In the genomic region with DNA sequence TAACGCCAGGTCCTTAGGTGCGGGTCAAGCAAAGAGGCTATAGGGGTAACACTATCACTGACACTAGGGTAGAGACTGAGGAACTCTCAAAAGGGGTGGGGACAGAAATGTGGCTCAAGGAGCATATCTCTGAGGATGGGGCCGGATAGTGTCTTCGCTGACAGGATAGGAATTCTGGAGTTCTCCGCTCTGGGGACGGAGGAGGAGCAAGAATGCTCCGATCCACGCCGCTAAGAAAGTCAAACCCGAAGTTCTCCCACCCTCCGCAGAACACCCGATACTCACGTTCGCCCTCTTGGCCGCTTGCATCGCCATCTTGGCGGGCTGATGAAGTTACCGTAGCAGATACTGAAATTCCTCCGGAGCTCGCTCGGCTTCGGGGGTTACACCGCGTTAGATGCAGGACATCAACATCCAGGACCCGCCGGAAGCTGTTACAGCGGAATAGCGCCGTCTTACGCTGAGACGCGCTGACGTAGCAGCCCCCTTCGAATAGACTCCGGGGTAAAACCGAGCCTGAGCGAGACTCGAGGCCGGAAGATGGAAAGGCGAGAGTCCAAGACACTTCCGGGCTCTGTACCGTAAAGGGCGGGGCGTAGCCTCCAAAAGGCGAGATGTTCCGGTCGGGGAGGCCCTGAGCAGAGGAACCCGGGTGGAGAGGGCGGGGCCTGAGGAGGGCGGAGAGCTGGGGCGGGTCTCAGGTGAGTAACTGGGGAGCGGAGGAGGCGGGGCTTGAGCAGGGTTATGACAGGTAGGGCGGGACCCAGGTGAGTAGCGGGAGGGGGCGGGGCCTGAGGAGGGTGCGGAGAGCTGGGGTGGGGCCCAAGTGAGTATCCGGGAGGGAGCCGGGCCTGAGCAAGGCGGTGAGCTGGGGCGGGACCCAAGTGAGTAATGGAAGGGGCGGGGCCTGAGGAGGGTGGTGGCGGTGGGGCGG, we compare ENCODE assay signal across 8 cellular contexts. TPM values are rescaled to one million over a fixed set of nuclear protein-coding genes. Genes with fewer than 3 reads are reported as not detected.
DNase-seq lines count a peak whose midpoint lies in the region; ATAC-seq, FAIRE-seq and TF ChIP-seq lines count a peak whose summit lies in the region.

A gene with protein sequence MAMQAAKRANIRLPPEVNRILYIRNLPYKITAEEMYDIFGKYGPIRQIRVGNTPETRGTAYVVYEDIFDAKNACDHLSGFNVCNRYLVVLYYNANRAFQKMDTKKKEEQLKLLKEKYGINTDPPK (minus strand): TSS at position 412 of the 934 bp plus-strand sequence. CDS start 97 bp downstream, at position 315.

- H3K36me3 ChIP-seq in kidney (ENCODE audit: control insufficient read depth in 1 of 2, insufficient read depth in 2 of 2, low read length in 2 of 2): peaks cover 7 to 18% of the 10 kb centered on the region in 2 donors

- peak within 1 kb of the TSS; percentile 99 for H3K4me3 Mint-ChIP-seq in activated CD4-positive, alpha-beta T cell treated with anti-CD3 and anti-CD28 coated beads for 36 hours

- POLR2A ChIA-PET in activated CD4-positive, alpha-beta T cell treated with anti-CD3 and anti-CD28 coated beads for 36 hours (lab: Charles Lee): interaction anchor here (0.6 to 2.2 kb wide), 7 partner anchors 8 to 150 kb away, joined by 3 to 34 read pairs (median 5); a partner anchor contains a TSS

- H3K4me1 Mint-ChIP-seq in activated CD4-positive, alpha-beta T cell treated with anti-CD3 and anti-CD28 coated beads for 36 hours: peaks cover 43% of the 10 kb centered on the region

- intact Hi-C loops in activated CD4-positive, alpha-beta T cell treated with anti-CD3 and anti-CD28 coated beads for 36 hours (cut with DNase I, micrococcal nuclease): loop anchor here (1.0 to 10.0 kb wide), 13 partner anchors 8 to 1801 kb away; a partner anchor contains a TSS
- intact Hi-C loops in kidney (cut with DNase I): no loop called here

- peak within 1 kb of the TSS; percentile 87 to 97 for H3K27ac ChIP-seq in kidney (ENCODE audit: low read depth in 2 of 2, low read length in 2 of 2)

- no peaks in the 10 kb centered on the region for H3K9me3 Mint-ChIP-seq in activated CD4-positive, alpha-beta T cell treated with anti-CD3 and anti-CD28 coated beads for 36 hours (ENCODE audit: low read depth)

- H3K4me3 ChIP-seq in choroid plexus epithelial cell (ENCODE audit: low read depth, low read length) (peak within 1 kb of the TSS; percentile 78), kidney (ENCODE audit: low read length in 2 of 2) (peak within 1 kb of the TSS; percentile 94 to 100)

- FAIRE-seq in kidney (lab: Jason Lieb, UNC): peak; percentile 73

- CTCF ChIA-PET in activated CD4-positive, alpha-beta T cell treated with anti-CD3 and anti-CD28 coated beads for 36 hours (lab: Charles Lee): interaction anchor here (0.5 to 3.2 kb wide), 7 partner anchors 8 to 296 kb away, joined by 3 to 25 read pairs (median 6); a partner anchor contains a TSS

- H3K4me1 ChIP-seq in kidney (ENCODE audit: control insufficient read depth in 1 of 2, insufficient read depth in 1 of 2, low read depth in 1 of 2, low read length in 2 of 2): peaks cover 0 to 5% of the 10 kb centered on the region in 2 donors

- ATAC-seq in HG03442 (IDR thresholded peaks at IDR 0.05; ENCODE audit: unreplicated experiment): peak; percentile 95
- peak; percentile 91 for ATAC-seq in activated CD4-positive, alpha-beta T cell treated with anti-CD3 and anti-CD28 coated beads for 36 hours

- peak within 1 kb of the TSS; percentile 99 for H3K27ac Mint-ChIP-seq in activated CD4-positive, alpha-beta T cell treated with anti-CD3 and anti-CD28 coated beads for 36 hours

- TF ChIP-seq CTCF in choroid plexus epithelial cell (conservative IDR thresholded peaks at IDR 0.05; ENCODE audit: low read depth, low read length): no peak
- no peak for TF ChIP-seq CTCF in kidney (IDR thresholded peaks at IDR 0.05; ENCODE audit: borderline replicate concordance, extremely low read depth, insufficient read depth)

- no peaks in the 10 kb centered on the region for H3K27me3 Mint-ChIP-seq in activated CD4-positive, alpha-beta T cell treated with anti-CD3 and anti-CD28 coated beads for 36 hours

- no peaks in the 10 kb centered on the region for H3K9me3 ChIP-seq in kidney (ENCODE audit: control insufficient read depth in 1 of 2, low read length in 2 of 2)

- DNase-seq in Ammon's horn (ENCODE audit: low spot score): peak; percentile 99
- peak; percentile 89 for DNase-seq in GM19238 (ENCODE audit: insufficient read length, low spot score)
- peak; percentile 99 to 100 for DNase-seq in NCI-H524 (lab: John Stamatoyannopoulos, UW)
- DNase-seq in activated CD4-positive, alpha-beta T cell treated with anti-CD3 and anti-CD28 coated beads for 36 hours: peak; percentile 100
- DNase-seq in choroid plexus epithelial cell (ENCODE audit: low read depth): peak; percentile 99
- peak; percentile 100 for DNase-seq in kidney
- peak; percentile 100 for DNase-seq in stimulated activated CD4-positive, alpha-beta T cell treated with anti-CD3 and anti-CD28 coated beads, Interleukin-15, amount 100 ng/mL, for 24 hours

- H3K9ac ChIP-seq in kidney (ENCODE audit: low read length in 2 of 2): peak within 1 kb of the TSS; percentile 77 to 87

- H3K36me3 Mint-ChIP-seq in activated CD4-positive, alpha-beta T cell treated with anti-CD3 and anti-CD28 coated beads for 36 hours (ENCODE audit: low read depth): peaks cover 15% of the 10 kb centered on the region

RNA-seq across cellular contexts. Expression of the gene that starts here (rescaled TPM):
- total RNA-seq in activated CD4-positive, alpha-beta T cell treated with anti-CD3 and anti-CD28 coated beads for 36 hours: 100 to 1,000 TPM; 128 to 143 TPM
- total RNA-seq in kidney: 74.8 TPM
- 170 TPM for polyA plus RNA-seq in kidney (ENCODE audit: insufficient read depth, low read depth, low replicate concordance)

Comparison
In these comparisons a context has a peak if more than half of its experiments do, and no peak if none do; other contexts are left out.
1. Peak in every context shown above with its lines: DNase-seq, ATAC-seq, H3K4me3 ChIP-seq and H3K27ac ChIP-seq.